28 cellular contexts compared by ENCODE assay signal in genomic region chr3:38059148-38059547, GRCh38. TPM values are rescaled to one million over a fixed set of nuclear protein-coding genes. Genes with fewer than 3 reads are reported as not detected.
"Had no signal": no experiment of that assay in that cellular context is flagged by ENCODE, and none has a peak within 500 bp of the region (broad histone marks: within the 10 kb centered on the region; RNA-seq: fewer than 3 reads in every experiment).

No MANE protein-coding gene starts in this region.

- H3K4me2 ChIP-seq: smooth muscle cell had no signal

- H3K27ac ChIP-seq: esophagus squamous epithelium, gastroesophageal sphincter, left ventricle myocardium inferior, lower lobe of right lung, pancreas, suprapubic skin, thyroid gland had no signal

- H3K36me3 Mint-ChIP-seq: memory B cell; mesothelial cell of epicardium; natural killer cell; stimulated activated effector memory CD8-positive, alpha-beta T cell treated with anti-CD3 and anti-CD28 coated beads, Interleukin-12 subunit alpha, Interleukin-12 subunit beta, amount 100 ng/mL, for 72 hours; type B pancreatic cell had no signal

- H3K4me3 ChIP-seq: esophagus squamous epithelium, gastroesophageal sphincter, left ventricle myocardium inferior, lower lobe of right lung, pancreas, smooth muscle cell, suprapubic skin, thyroid gland had no signal

- DNase-seq: dermis blood vessel endothelial cell; esophagus squamous epithelium; foreskin fibroblast; glutamatergic neuron; kidney; left cardiac atrium; left ventricle myocardium inferior; lower lobe of right lung; natural killer cell; occipital lobe; pancreas; right cardiac atrium; stimulated activated CD4-positive, alpha-beta T cell treated with anti-CD3 and anti-CD28 coated beads, Interleukin-2, amount 100 ng/mL, for 48 hours; stimulated activated CD8-positive, alpha-beta memory T cell treated with anti-CD3 and anti-CD28 coated beads, Interleukin-4, amount 100 ng/mL, for 48 hours; stimulated activated naive CD8-positive, alpha-beta T cell treated with anti-CD3 and anti-CD28 coated beads, Interleukin-15, Interleukin-2, amounts not matched to agents 100 U/mL and 50 U/mL, for 24 hours; thyroid gland had no signal

- H3K27me3 ChIP-seq: esophagus squamous epithelium, gastroesophageal sphincter, pancreas, suprapubic skin, thyroid gland had no signal

- H3K27ac Mint-ChIP-seq: memory B cell; mesothelial cell of epicardium; natural killer cell; progenitor cell of endocrine pancreas; stimulated activated effector memory CD8-positive, alpha-beta T cell treated with anti-CD3 and anti-CD28 coated beads, Interleukin-12 subunit alpha, Interleukin-12 subunit beta, amount 100 ng/mL, for 72 hours; type B pancreatic cell had no signal

- H3K9me3 Mint-ChIP-seq: memory B cell; mesothelial cell of epicardium; natural killer cell; stimulated activated effector memory CD8-positive, alpha-beta T cell treated with anti-CD3 and anti-CD28 coated beads, Interleukin-12 subunit alpha, Interleukin-12 subunit beta, amount 100 ng/mL, for 72 hours; type B pancreatic cell had no signal

- FAIRE-seq: kidney, pancreas, urothelium cell line had no signal

- H3K9me3 ChIP-seq: esophagus squamous epithelium, gastroesophageal sphincter, left ventricle myocardium inferior, lower lobe of right lung, pancreas, suprapubic skin, thyroid gland had no signal

- H3K27me3 Mint-ChIP-seq: progenitor cell of endocrine pancreas had no signal

- H3K4me3 Mint-ChIP-seq: memory B cell; mesothelial cell of epicardium; natural killer cell; neural crest cell; stimulated activated effector memory CD8-positive, alpha-beta T cell treated with anti-CD3 and anti-CD28 coated beads, Interleukin-12 subunit alpha, Interleukin-12 subunit beta, amount 100 ng/mL, for 72 hours; type B pancreatic cell had no signal

- ATAC-seq: gastroesophageal sphincter; left cardiac atrium; lower lobe of right lung; natural killer cell; pancreas; right cardiac atrium; stimulated activated effector memory CD8-positive, alpha-beta T cell treated with anti-CD3 and anti-CD28 coated beads, Interleukin-12 subunit alpha, Interleukin-12 subunit beta, amount 100 ng/mL, for 72 hours; stimulated activated naive CD8-positive, alpha-beta T cell treated with anti-CD3 and anti-CD28 coated beads, Interleukin-15, Interleukin-2, amounts not matched to agents 100 U/mL and 50 U/mL, for 24 hours had no signal

- H3K4me1 Mint-ChIP-seq: memory B cell, mesothelial cell of epicardium, natural killer cell, neural crest cell had no signal

- H3K36me3 ChIP-seq: esophagus squamous epithelium, gastroesophageal sphincter, left ventricle myocardium inferior, lower lobe of right lung, pancreas, suprapubic skin, thyroid gland had no signal

- H3K4me1 ChIP-seq: gastroesophageal sphincter, left ventricle myocardium inferior, pancreas, suprapubic skin had no signal

RNA-seq across cellular contexts. Expression of gene DLEC1, which starts 20.1 kb away (rescaled TPM):
- total RNA-seq: epithelial cell of proximal tubule, myocyte had no signal
